18 cellular contexts compared by ENCODE assay signal in genomic region chr12:123273166-123273565, GRCh38. TPM values are rescaled to one million over a fixed set of nuclear protein-coding genes. Genes with fewer than 3 reads are reported as not detected.
A peak's percentile ranks its signal among the peaks of the same experiment; 100 is the strongest.
DNase-seq lines count a peak whose midpoint lies in the region; ATAC-seq and TF ChIP-seq lines count a peak whose summit lies in the region.
"Had no signal": no experiment of that assay in that cellular context is flagged by ENCODE, and none has a peak within 500 bp of the region (broad histone marks: within the 10 kb centered on the region; RNA-seq: fewer than 3 reads in every experiment).

No MANE protein-coding gene starts in this region.

- BruUV-seq in Caco-2 (replicated peaks; lab: Mats Ljungman, UMichigan): no TSS peak

- CTCF ChIA-PET in Caco-2 (lab: Charles Lee): no interaction called here

- TF ChIP-seq CTCF in Caco-2 (IDR thresholded peaks at IDR 0.05; ENCODE audit: insufficient read depth in 1 of 2, low read depth in 1 of 2, low read length in 1 of 2, severe bottlenecking in 1 of 2, unreplicated experiment in 1 of 2): no peak
- no peak for TF ChIP-seq CTCF in CD14-positive monocyte (IDR thresholded peaks at IDR 0.05)

- no peaks in the 10 kb centered on the region for H3K36me3 ChIP-seq in CD4-positive, CD25-positive, alpha-beta regulatory T cell (ENCODE audit: control insufficient read depth, insufficient read depth, low read length)
- no peaks in the 10 kb centered on the region for H3K36me3 ChIP-seq in Caco-2 (ENCODE audit: control insufficient read depth, insufficient read depth, low read length)
- H3K36me3 ChIP-seq: breast epithelium, esophagus squamous epithelium had no signal

- H3K27ac Mint-ChIP-seq in CD4-positive, CD25-positive, alpha-beta regulatory T cell: no peak overlapping the region
- H3K27ac Mint-ChIP-seq in Caco-2 (ENCODE audit: unreplicated experiment): peak overlapping the region; percentile 50
- H3K27ac Mint-ChIP-seq in activated T-helper 17 cell treated with anti-CD3 and anti-CD28 coated beads, Interleukin-2, amount 50 U/mL, for 72 hours: peak overlapping the region; percentile 46
- peak overlapping the region in 2 of 6 donors; percentile 51 to 56 for H3K27ac Mint-ChIP-seq in naive B cell
- peak overlapping the region in 1 of 7 donors; percentile 68 for H3K27ac Mint-ChIP-seq in CD14-positive monocyte

- no peaks in the 10 kb centered on the region for H3K9me3 Mint-ChIP-seq in CD4-positive, CD25-positive, alpha-beta regulatory T cell
- H3K9me3 Mint-ChIP-seq in Caco-2 (ENCODE audit: unreplicated experiment) (no peaks in the 10 kb centered on the region), naive B cell (no peaks in the 10 kb centered on the region), CD14-positive monocyte (no peaks in the 10 kb centered on the region)
- peaks cover 3% of the 10 kb centered on the region for H3K9me3 Mint-ChIP-seq in activated T-helper 17 cell treated with anti-CD3 and anti-CD28 coated beads, Interleukin-2, amount 50 U/mL, for 72 hours

- no peaks in the 10 kb centered on the region for H3K27me3 ChIP-seq in CD4-positive, CD25-positive, alpha-beta regulatory T cell (ENCODE audit: control insufficient read depth, insufficient read depth, low read length)
- no peaks in the 10 kb centered on the region for H3K27me3 ChIP-seq in Caco-2 (replicated peaks; ENCODE audit: control insufficient read depth, insufficient read depth, low read length)
- H3K27me3 ChIP-seq: breast epithelium, dorsolateral prefrontal cortex, esophagus squamous epithelium had no signal

- H3K9me3 ChIP-seq in CD4-positive, CD25-positive, alpha-beta regulatory T cell (ENCODE audit: control insufficient read depth in 2 of 2, low read length in 2 of 2): no peaks in the 10 kb centered on the region
- H3K9me3 ChIP-seq in Caco-2: no peaks in the 10 kb centered on the region
- H3K9me3 ChIP-seq: breast epithelium, esophagus squamous epithelium had no signal

- peaks cover 7% of the 10 kb centered on the region for H3K27me3 Mint-ChIP-seq in CD4-positive, CD25-positive, alpha-beta regulatory T cell
- H3K27me3 Mint-ChIP-seq in Caco-2 (ENCODE audit: insufficient read depth, unreplicated experiment): no peaks in the 10 kb centered on the region
- no peaks in the 10 kb centered on the region for H3K27me3 Mint-ChIP-seq in activated T-helper 17 cell treated with anti-CD3 and anti-CD28 coated beads, Interleukin-2, amount 50 U/mL, for 72 hours
- no peaks in the 10 kb centered on the region for H3K27me3 Mint-ChIP-seq in naive B cell
- peaks cover 0 to 14% (median 2%) of the 10 kb centered on the region in 3 donors for H3K27me3 Mint-ChIP-seq in CD14-positive monocyte (ENCODE audit: low read depth in 3 of 3)

- no peak overlapping the region for H3K4me3 ChIP-seq in CD4-positive, CD25-positive, alpha-beta regulatory T cell (ENCODE audit: low read depth, low read length)
- no peak overlapping the region for H3K4me3 ChIP-seq in Caco-2 (ENCODE audit: low read depth, low read length)
- H3K4me3 ChIP-seq: breast epithelium had no signal

- H3K4me1 ChIP-seq in CD4-positive, CD25-positive, alpha-beta regulatory T cell (ENCODE audit: control insufficient read depth, insufficient read depth, low read length, poor library complexity, severe bottlenecking): peaks cover 22% of the 10 kb centered on the region
- H3K4me1 ChIP-seq in Caco-2: 0 out of 2 replicates have a peak, but pooled peaks cover 5% of the 10 kb centered on the region

- peak overlapping the region; percentile 74 to 88 (median 84) for H3K4me3 Mint-ChIP-seq in CD4-positive, CD25-positive, alpha-beta regulatory T cell
- H3K4me3 Mint-ChIP-seq in Caco-2 (ENCODE audit: unreplicated experiment) (peak overlapping the region; percentile 64), naive B cell (peak overlapping the region in 7 of 8 donors; percentile 15 to 90 (median 77)), CD14-positive monocyte (no peak overlapping the region)
- H3K4me3 Mint-ChIP-seq in activated T-helper 17 cell treated with anti-CD3 and anti-CD28 coated beads, Interleukin-2, amount 50 U/mL, for 72 hours: peak overlapping the region; percentile 59

- intact Hi-C loops in Caco-2 (cut with micrococcal nuclease; ENCODE audit: unreplicated experiment): no loop called here
- intact Hi-C loops in left cardiac atrium (cut with DNase I): no loop called here
- intact Hi-C loops in CD14-positive monocyte (cut with micrococcal nuclease): no loop called here

- H3K36me3 Mint-ChIP-seq in CD4-positive, CD25-positive, alpha-beta regulatory T cell: no peaks in the 10 kb centered on the region
- H3K36me3 Mint-ChIP-seq in Caco-2 (ENCODE audit: insufficient read depth, unreplicated experiment) (peaks cover 2% of the 10 kb centered on the region), naive B cell (no peaks in the 10 kb centered on the region), CD14-positive monocyte (no peaks in the 10 kb centered on the region)
- no peaks in the 10 kb centered on the region for H3K36me3 Mint-ChIP-seq in activated T-helper 17 cell treated with anti-CD3 and anti-CD28 coated beads, Interleukin-2, amount 50 U/mL, for 72 hours (ENCODE audit: low read depth)

- no peak for DNase-seq in CD4-positive, CD25-positive, alpha-beta regulatory T cell
- no peak for DNase-seq in Caco-2
- DNase-seq in naive B cell: no peak
- DNase-seq in left cardiac atrium: no peak
- no peak for DNase-seq in CD14-positive monocyte (ENCODE audit: low spot score)
- no peak for DNase-seq in stimulated activated CD4-positive, alpha-beta T cell treated with anti-CD3 and anti-CD28 coated beads, Interleukin-4, amount 100 ng/mL, for 1 hour
- DNase-seq: activated CD4-positive, alpha-beta T cell treated with anti-CD3 and anti-CD28 coated beads, Interleukin-2, amount 50 U/mL, for 48 hours; activated effector memory CD4-positive, alpha-beta T cell treated with Interleukin-2 at 50 U/mL for 16 hours; DMS153; esophagus squamous epithelium; MV-4-11; NCI-H2029; NCI-H510A treated with DMSO at 0.1 percent for 48 hours; SIG-M5; T1000 had no signal

- POLR2A ChIA-PET in Caco-2 (lab: Charles Lee): no interaction called here

- no peak overlapping the region for H3K27ac ChIP-seq in CD4-positive, CD25-positive, alpha-beta regulatory T cell (ENCODE audit: insufficient read depth, low read length, poor library complexity, severe bottlenecking)

- peaks cover 0 to 24% (median 7%) of the 10 kb centered on the region in 4 donors for H3K4me1 Mint-ChIP-seq in CD4-positive, CD25-positive, alpha-beta regulatory T cell
- H3K4me1 Mint-ChIP-seq in Caco-2 (ENCODE audit: low read depth, unreplicated experiment): no peaks in the 10 kb centered on the region
- peaks cover 4% of the 10 kb centered on the region for H3K4me1 Mint-ChIP-seq in activated T-helper 17 cell treated with anti-CD3 and anti-CD28 coated beads, Interleukin-2, amount 50 U/mL, for 72 hours
- H3K4me1 Mint-ChIP-seq in naive B cell: peaks cover 20 to 32% (median 28%) of the 10 kb centered on the region in 3 donors
- peaks cover 31% of the 10 kb centered on the region for H3K4me1 Mint-ChIP-seq in CD14-positive monocyte

- ATAC-seq in CD4-positive, CD25-positive, alpha-beta regulatory T cell (ENCODE audit: low read depth in 2 of 2): no peak
- ATAC-seq in activated T-helper 17 cell treated with anti-CD3 and anti-CD28 coated beads, Interleukin-2, amount 50 U/mL, for 72 hours (replicated peaks): no peak
- ATAC-seq in naive B cell (ENCODE audit: low read depth in 2 of 2): no peak
- no peak for ATAC-seq in left cardiac atrium

RNA-seq across cellular contexts. Expression of gene CDK2AP1, which starts 1.5 kb away (rescaled TPM):
- total RNA-seq in CD4-positive, CD25-positive, alpha-beta regulatory T cell: 9.2 TPM
- polyA plus RNA-seq in CD4-positive, CD25-positive, alpha-beta regulatory T cell: 1 to 10 TPM; 1.0 to 6.5 (median 3.2) TPM
- total RNA-seq in Caco-2 (2022) (81.2 and 86.8 TPM in 2 replicates), left cardiac atrium (10 to 100 TPM; 96.6 to 97.7 TPM)
- total RNA-seq in activated T-helper 17 cell treated with anti-CD3 and anti-CD28 coated beads, Interleukin-2, amount 50 U/mL, for 72 hours: 10 to 100 TPM; 25.1 to 41.9 TPM
- polyA plus RNA-seq in naive B cell (ENCODE audit: low read depth in 6 of 6) (1 to 10 TPM; 2.0 to 6.3 (median 3.8) TPM), CD14-positive monocyte (10 to 100 TPM; 44.5 to 58.4 TPM)

RNA-seq across cellular contexts. Expression of gene MTRFR, which starts 39.9 kb away (rescaled TPM):
- 31.0 TPM for total RNA-seq in CD4-positive, CD25-positive, alpha-beta regulatory T cell
- polyA plus RNA-seq in CD4-positive, CD25-positive, alpha-beta regulatory T cell: 10 to 100 TPM; 32.8 to 46.4 (median 44.2) TPM
- total RNA-seq in Caco-2 (2022): 20.2 and 21.0 TPM in 2 replicates
- total RNA-seq in activated T-helper 17 cell treated with anti-CD3 and anti-CD28 coated beads, Interleukin-2, amount 50 U/mL, for 72 hours: 10 to 100 TPM; 26.8 to 32.3 TPM
- polyA plus RNA-seq in naive B cell (ENCODE audit: low read depth in 6 of 6): 10 to 100 TPM; 23.7 to 34.2 (median 30.3) TPM
- 10 to 100 TPM in 1 of 2 donors, 1 to 10 TPM in 1; 8.1 to 10.9 TPM for total RNA-seq in left cardiac atrium
- 1 to 10 TPM; 1.7 to 2.1 TPM for polyA plus RNA-seq in CD14-positive monocyte

RNA-seq across cellular contexts. Expression of gene MPHOSPH9, which starts 40.2 kb away (rescaled TPM):
- total RNA-seq in CD4-positive, CD25-positive, alpha-beta regulatory T cell: 83.5 TPM
- polyA plus RNA-seq in CD4-positive, CD25-positive, alpha-beta regulatory T cell: 10 to 100 TPM; 30.9 to 50.6 (median 41.0) TPM
- 41.1 and 43.1 TPM in 2 replicates for total RNA-seq in Caco-2 (2022)
- total RNA-seq in activated T-helper 17 cell treated with anti-CD3 and anti-CD28 coated beads, Interleukin-2, amount 50 U/mL, for 72 hours: 10 to 100 TPM; 72.3 to 77.1 TPM
- 10 to 100 TPM; 20.2 to 33.6 (median 28.6) TPM for polyA plus RNA-seq in naive B cell (ENCODE audit: low read depth in 6 of 6)
- 10 to 100 TPM; 23.4 to 27.9 TPM for total RNA-seq in left cardiac atrium
- 10 to 100 TPM in 1 of 2 donors, 1 to 10 TPM in 1; 6.3 to 14.1 TPM for polyA plus RNA-seq in CD14-positive monocyte

Comparison
In these comparisons a context has a peak if more than half of its experiments do, and no peak if none do; other contexts are left out.
1. H3K27ac Mint-ChIP-seq: peak in Caco-2 (single experiment) and activated T-helper 17 cell treated with anti-CD3 and anti-CD28 coated beads, Interleukin-2, amount 50 U/mL, for 72 hours (single experiment); none in CD4-positive, CD25-positive, alpha-beta regulatory T cell (0 of 3).
2. H3K4me3 Mint-ChIP-seq: peak in CD4-positive, CD25-positive, alpha-beta regulatory T cell (4 of 4), Caco-2 (single experiment), activated T-helper 17 cell treated with anti-CD3 and anti-CD28 coated beads, Interleukin-2, amount 50 U/mL, for 72 hours (single experiment) and naive B cell (7 of 8); none in CD14-positive monocyte (0 of 2).